Comparison of ENCODE assay signal across 1 cellular context in genomic region chr5:76046761-76047160, GRCh38.
A peak's percentile ranks its signal among the peaks of the same experiment; 100 is the strongest.
TF ChIP-seq lines count a peak whose summit lies in the region.

No MANE protein-coding gene starts in this region.

TF ChIP-seq in SK-N-SH treated with all-trans-retinoic acid at 6 μM for 48 hours, 23 proteins besides CTCF, POLR2A, EP300 and RAD21 (continued from another document):
- TF ChIP-seq ESRRG (CRISPR knock-in tag; IDR thresholded peaks at IDR 0.05) = peak; percentile 67; the same call in 1 of the 2 replicates
- TF ChIP-seq CSRNP3 (CRISPR knock-in tag; IDR thresholded peaks at IDR 0.05) = peak; percentile 76; the same call in 1 of the 2 replicates
- no peak for TF ChIP-seq PPARA (CRISPR knock-in tag; IDR thresholded peaks at IDR 0.05; ENCODE audit: borderline replicate concordance)
